ENCODE assay signal across 14 cellular contexts in genomic region chr3:166860217-166860616, GRCh38.
DNase-seq lines count a peak whose midpoint lies in the region; ATAC-seq and TF ChIP-seq lines count a peak whose summit lies in the region.
"Had no signal": no experiment of that assay in that cellular context is flagged by ENCODE, and none has a peak within 500 bp of the region (broad histone marks: within the 10 kb centered on the region; RNA-seq: fewer than 3 reads in every experiment).

No MANE protein-coding gene starts in this region.

- no peak overlapping the region for H3K4me3 ChIP-seq in RWPE2 (ENCODE audit: severe bottlenecking)
- no peak overlapping the region for H3K4me3 ChIP-seq in neuron (ENCODE audit: low read length)
- H3K4me3 ChIP-seq: HAP-1 had no signal

- H3K27ac ChIP-seq in RWPE2 (ENCODE audit: poor library complexity, severe bottlenecking), result no peak overlapping the region
- H3K27ac ChIP-seq in epithelial cell of prostate, result peak overlapping the region; percentile 10

- peak; percentile 15 for DNase-seq in HPDE6-E6E7 (ENCODE audit: extremely low spot score)
- no peak for DNase-seq in RWPE2 (ENCODE audit: low spot score)
- peak; percentile 20 for DNase-seq in epithelial cell of prostate (ENCODE audit: low read depth, low spot score)
- no peak for DNase-seq in SK-N-DZ (ENCODE audit: low spot score)
- no peak for DNase-seq in hypothalamus (lab: John Stamatoyannopoulos, UW)
- no peak for DNase-seq in activated T-cell treated with anti-CD3 and anti-CD28 coated beads, Interleukin-2, amount 50 U/mL, for 1 hour
- DNase-seq: BE2C; CD8-positive, alpha-beta T cell; COR-L47; DMS153; DMS79 treated with DMSO at 0.1 percent for 48 hours; EL had no signal

- peak overlapping the region; percentile 26 for H2AFZ ChIP-seq in neuron (ENCODE audit: low read depth, low read length)

- TF ChIP-seq CTCF in RWPE2 (IDR thresholded peaks at IDR 0.05; ENCODE audit: poor library complexity, severe bottlenecking), result no peak

- H3K27me3 ChIP-seq in RWPE2 (ENCODE audit: insufficient read depth, poor library complexity, severe bottlenecking) (no peaks in the 10 kb centered on the region), neuron (ENCODE audit: insufficient read depth, low read length) (no peaks in the 10 kb centered on the region)
- H3K27me3 ChIP-seq: BE2C had no signal

- H3K36me3 ChIP-seq in RWPE2 (ENCODE audit: low read depth), result no peaks in the 10 kb centered on the region
- H3K36me3 ChIP-seq in neuron (ENCODE audit: insufficient read depth, low read length), result no peaks in the 10 kb centered on the region
- H3K36me3 ChIP-seq: BE2C, HAP-1 had no signal

- peak; percentile 55; the same call in 2 of the 3 replicates for ATAC-seq in RWPE2 (ENCODE audit: low read depth)
- ATAC-seq: CD8-positive, alpha-beta T cell had no signal

- H3K4me1 ChIP-seq in RWPE2 (ENCODE audit: insufficient read depth, poor library complexity, severe bottlenecking) (peaks cover 2% of the 10 kb centered on the region), neuron (ENCODE audit: insufficient read depth, low read length) (no peaks in the 10 kb centered on the region)
- H3K4me1 ChIP-seq: BE2C, HAP-1 had no signal

- no peaks in the 10 kb centered on the region for H3K9me3 ChIP-seq in RWPE2 (ENCODE audit: severe bottlenecking)
- H3K9me3 ChIP-seq in neuron (ENCODE audit: low read length), result no peaks in the 10 kb centered on the region
- H3K9me3 ChIP-seq: BE2C, HAP-1 had no signal

Comparison
In these comparisons a context has a peak if more than half of its experiments do, and no peak if none do; other contexts are left out.
1. DNase-seq: peak in HPDE6-E6E7 (single experiment) and epithelial cell of prostate (single experiment); none in RWPE2 (single experiment), SK-N-DZ (single experiment), hypothalamus (0 of 51) and activated T-cell treated with anti-CD3 and anti-CD28 coated beads, Interleukin-2, amount 50 U/mL, for 1 hour (single experiment).